In the genomic region with DNA sequence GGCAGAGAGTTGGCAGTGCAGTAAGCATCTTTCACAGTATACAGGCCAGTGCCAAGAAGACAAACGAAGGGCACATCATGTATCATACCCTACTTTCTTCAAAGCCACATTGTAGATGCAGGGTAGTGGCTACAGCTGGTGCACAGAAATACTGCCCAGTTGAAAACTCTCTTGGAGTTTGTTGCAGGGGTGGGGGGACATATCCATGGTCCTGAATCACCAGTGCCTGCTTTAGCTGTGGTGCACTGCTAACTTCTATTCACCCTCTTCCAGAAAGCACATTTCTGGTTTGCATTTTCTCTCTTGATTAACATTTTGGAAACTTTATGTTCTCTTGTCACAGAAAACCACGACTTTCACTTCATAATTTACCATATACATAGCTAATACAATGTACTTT, we compare ENCODE assay signal across 2 cellular contexts.
TF ChIP-seq lines count a peak whose summit lies in the region.

No MANE protein-coding gene starts in this region.

TF ChIP-seq in A549, 52 proteins besides CTCF, POLR2A, EP300 and RAD21:
- TF ChIP-seq, protein P1, sequence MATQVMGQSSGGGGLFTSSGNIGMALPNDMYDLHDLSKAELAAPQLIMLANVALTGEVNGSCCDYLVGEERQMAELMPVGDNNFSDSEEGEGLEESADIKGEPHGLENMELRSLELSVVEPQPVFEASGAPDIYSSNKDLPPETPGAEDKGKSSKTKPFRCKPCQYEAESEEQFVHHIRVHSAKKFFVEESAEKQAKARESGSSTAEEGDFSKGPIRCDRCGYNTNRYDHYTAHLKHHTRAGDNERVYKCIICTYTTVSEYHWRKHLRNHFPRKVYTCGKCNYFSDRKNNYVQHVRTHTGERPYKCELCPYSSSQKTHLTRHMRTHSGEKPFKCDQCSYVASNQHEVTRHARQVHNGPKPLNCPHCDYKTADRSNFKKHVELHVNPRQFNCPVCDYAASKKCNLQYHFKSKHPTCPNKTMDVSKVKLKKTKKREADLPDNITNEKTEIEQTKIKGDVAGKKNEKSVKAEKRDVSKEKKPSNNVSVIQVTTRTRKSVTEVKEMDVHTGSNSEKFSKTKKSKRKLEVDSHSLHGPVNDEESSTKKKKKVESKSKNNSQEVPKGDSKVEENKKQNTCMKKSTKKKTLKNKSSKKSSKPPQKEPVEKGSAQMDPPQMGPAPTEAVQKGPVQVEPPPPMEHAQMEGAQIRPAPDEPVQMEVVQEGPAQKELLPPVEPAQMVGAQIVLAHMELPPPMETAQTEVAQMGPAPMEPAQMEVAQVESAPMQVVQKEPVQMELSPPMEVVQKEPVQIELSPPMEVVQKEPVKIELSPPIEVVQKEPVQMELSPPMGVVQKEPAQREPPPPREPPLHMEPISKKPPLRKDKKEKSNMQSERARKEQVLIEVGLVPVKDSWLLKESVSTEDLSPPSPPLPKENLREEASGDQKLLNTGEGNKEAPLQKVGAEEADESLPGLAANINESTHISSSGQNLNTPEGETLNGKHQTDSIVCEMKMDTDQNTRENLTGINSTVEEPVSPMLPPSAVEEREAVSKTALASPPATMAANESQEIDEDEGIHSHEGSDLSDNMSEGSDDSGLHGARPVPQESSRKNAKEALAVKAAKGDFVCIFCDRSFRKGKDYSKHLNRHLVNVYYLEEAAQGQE (IDR thresholded peaks at IDR 0.05): 0 out of 2 replicates have a peak, but pooled peaks have one; percentile 46
- TF ChIP-seq HOXA7 (CRISPR knock-in tag; IDR thresholded peaks at IDR 0.05) (no peak), FOSB (CRISPR knock-in tag; IDR thresholded peaks at IDR 0.05) (no peak)

TF ChIP-seq in WTC11, 78 proteins besides CTCF, POLR2A, EP300 and RAD21 (continued from another document):
- TF ChIP-seq, protein P2, sequence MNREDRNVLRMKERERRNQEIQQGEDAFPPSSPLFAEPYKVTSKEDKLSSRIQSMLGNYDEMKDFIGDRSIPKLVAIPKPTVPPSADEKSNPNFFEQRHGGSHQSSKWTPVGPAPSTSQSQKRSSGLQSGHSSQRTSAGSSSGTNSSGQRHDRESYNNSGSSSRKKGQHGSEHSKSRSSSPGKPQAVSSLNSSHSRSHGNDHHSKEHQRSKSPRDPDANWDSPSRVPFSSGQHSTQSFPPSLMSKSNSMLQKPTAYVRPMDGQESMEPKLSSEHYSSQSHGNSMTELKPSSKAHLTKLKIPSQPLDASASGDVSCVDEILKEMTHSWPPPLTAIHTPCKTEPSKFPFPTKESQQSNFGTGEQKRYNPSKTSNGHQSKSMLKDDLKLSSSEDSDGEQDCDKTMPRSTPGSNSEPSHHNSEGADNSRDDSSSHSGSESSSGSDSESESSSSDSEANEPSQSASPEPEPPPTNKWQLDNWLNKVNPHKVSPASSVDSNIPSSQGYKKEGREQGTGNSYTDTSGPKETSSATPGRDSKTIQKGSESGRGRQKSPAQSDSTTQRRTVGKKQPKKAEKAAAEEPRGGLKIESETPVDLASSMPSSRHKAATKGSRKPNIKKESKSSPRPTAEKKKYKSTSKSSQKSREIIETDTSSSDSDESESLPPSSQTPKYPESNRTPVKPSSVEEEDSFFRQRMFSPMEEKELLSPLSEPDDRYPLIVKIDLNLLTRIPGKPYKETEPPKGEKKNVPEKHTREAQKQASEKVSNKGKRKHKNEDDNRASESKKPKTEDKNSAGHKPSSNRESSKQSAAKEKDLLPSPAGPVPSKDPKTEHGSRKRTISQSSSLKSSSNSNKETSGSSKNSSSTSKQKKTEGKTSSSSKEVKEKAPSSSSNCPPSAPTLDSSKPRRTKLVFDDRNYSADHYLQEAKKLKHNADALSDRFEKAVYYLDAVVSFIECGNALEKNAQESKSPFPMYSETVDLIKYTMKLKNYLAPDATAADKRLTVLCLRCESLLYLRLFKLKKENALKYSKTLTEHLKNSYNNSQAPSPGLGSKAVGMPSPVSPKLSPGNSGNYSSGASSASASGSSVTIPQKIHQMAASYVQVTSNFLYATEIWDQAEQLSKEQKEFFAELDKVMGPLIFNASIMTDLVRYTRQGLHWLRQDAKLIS (CRISPR knock-in tag; IDR thresholded peaks at IDR 0.05; ENCODE audit: borderline replicate concordance): no peak
- TF ChIP-seq SOX15 (CRISPR knock-in tag; IDR thresholded peaks at IDR 0.05): no peak
- TF ChIP-seq KAT7 (CRISPR knock-in tag; IDR thresholded peaks at IDR 0.05; ENCODE audit: borderline replicate concordance): no peak
- TF ChIP-seq CBFB (CRISPR knock-in tag; IDR thresholded peaks at IDR 0.05; ENCODE audit: low read depth): no peak
- TF ChIP-seq NFATC4 (CRISPR knock-in tag; IDR thresholded peaks at IDR 0.05): no peak
- TF ChIP-seq OVOL2 (CRISPR knock-in tag; IDR thresholded peaks at IDR 0.05; ENCODE audit: borderline replicate concordance): no peak
TF ChIP-seq in WTC11: peak in this region for 0.
